27 cellular contexts compared by ENCODE assay signal in genomic region chr3:42902257-42902656, GRCh38. TPM values are rescaled to one million over a fixed set of nuclear protein-coding genes. Genes with fewer than 3 reads are reported as not detected.
DNase-seq lines count a peak whose midpoint lies in the region; ATAC-seq, FAIRE-seq and TF ChIP-seq lines count a peak whose summit lies in the region.
"Had no signal": no experiment of that assay in that cellular context is flagged by ENCODE, and none has a peak within 500 bp of the region (broad histone marks: within the 10 kb centered on the region; RNA-seq: fewer than 3 reads in every experiment).

No MANE protein-coding gene starts in this region.

- no peak for TF ChIP-seq CTCF in PC-3 (conservative IDR thresholded peaks at IDR 0.05; ENCODE audit: low read depth, low read length)
- no peak for TF ChIP-seq CTCF in K562 (IDR thresholded peaks at IDR 0.05 in 2 of 3, conservative IDR thresholded peaks at IDR 0.05 in 1 of 3; ENCODE audit: insufficient read depth in 2 of 3, low read depth in 1 of 3, low read length in 3 of 3)

- H3K9me2 ChIP-seq in PC-3 (replicated peaks; ENCODE audit: low read length) = no peaks in the 10 kb centered on the region

- H3F3A ChIP-seq in PC-3 (ENCODE audit: low read length, unreplicated experiment) = peaks cover 4% of the 10 kb centered on the region

- H3K79me2 ChIP-seq in PC-3 (ENCODE audit: low read length) = no peaks in the 10 kb centered on the region
- no peaks in the 10 kb centered on the region for H3K79me2 ChIP-seq in K562 (ENCODE audit: control insufficient read depth, insufficient read depth, low read length)

- TF ChIP-seq RAD21 in K562 (CRISPR knock-in tag; conservative IDR thresholded peaks at IDR 0.05 in 1 of 2, IDR thresholded peaks at IDR 0.05 in 1 of 2) = no peak

- H3K9me3 ChIP-seq in PC-3 (ENCODE audit: low read length) (no peaks in the 10 kb centered on the region), K562 (replicated peaks; ENCODE audit: control insufficient read depth, insufficient read depth, low read depth, low read length) (no peaks in the 10 kb centered on the region)
- H3K9me3 ChIP-seq: A549, BE2C had no signal

- WGBS in K562 (ENCODE audit: insufficient coverage, low coverage, missing lambda C conversion rate) = 0% methylated on average over 2 of the region's 2 CpGs

- H3K4me3 ChIP-seq in PC-3 (ENCODE audit: low read length) (no peak overlapping the region), K562 (no peak overlapping the region), skin epidermis (no peak overlapping the region)
- H3K4me3 ChIP-seq: A549; BLaER1 treated with 17β-estradiol and CSF1 and Interleukin-3, amounts not matched to agents 10 nM and 100 nM; GM12878; GM23338 had no signal

- 0 out of 2 replicates have a peak, but pooled peaks cover 3% of the 10 kb centered on the region for H3K36me3 ChIP-seq in PC-3 (ENCODE audit: low read depth, low read length)
- H3K36me3 ChIP-seq in K562 (ENCODE audit: control insufficient read depth, insufficient read depth, low read length) = no peaks in the 10 kb centered on the region
- H3K36me3 ChIP-seq: BE2C; BLaER1 treated with 17β-estradiol and CSF1 and Interleukin-3, amounts not matched to agents 10 nM and 100 nM had no signal

- H3K4me1 ChIP-seq in PC-3 (ENCODE audit: insufficient read depth, low read length) (peaks cover 33% of the 10 kb centered on the region), K562 (replicated peaks in 1 of 2; ENCODE audit: control insufficient read depth in 2 of 2, insufficient read depth in 2 of 2, low read length in 2 of 2) (peaks cover 0 to 8% of the 10 kb centered on the region in 2 experiments; a peak in 2 of 5 replicates)
- H3K4me1 ChIP-seq: A549; BLaER1 treated with 17β-estradiol and CSF1 and Interleukin-3, amounts not matched to agents 10 nM and 100 nM had no signal

- in situ Hi-C loops in SK-MEL-5 (cut with HindIII; ENCODE audit: low pct_unique_long_range_greater_than_20kb, low sequenced_read_pairs) = no loop called here
- in situ Hi-C loops in K562 (cut with MboI) = no loop called here

- H4K20me1 ChIP-seq in PC-3 (ENCODE audit: low read length) (no peaks in the 10 kb centered on the region), K562 (replicated peaks; ENCODE audit: control insufficient read depth, insufficient read depth, low read length) (0 out of 2 replicates have a peak, but pooled peaks cover under 1% of the 10 kb centered on the region)
- H4K20me1 ChIP-seq: BLaER1 treated with 17β-estradiol and CSF1 and Interleukin-3, amounts not matched to agents 10 nM and 100 nM had no signal

- BruUV-seq in PC-3 (replicated peaks; lab: Mats Ljungman, UMichigan) = no TSS peak
- BruUV-seq in K562 (replicated peaks; lab: Mats Ljungman, UMichigan) = no TSS peak

- H3K27ac ChIP-seq in PC-3 (ENCODE audit: low read length) (peak overlapping the region; percentile 84), K562 (ENCODE audit: extremely low read depth, low read depth, low read length) (no peak overlapping the region), skin epidermis (peak overlapping the region in 14 of 21 experiments; percentile 10 to 80 (median 63))
- H3K27ac ChIP-seq: A549; BLaER1 treated with 17β-estradiol and CSF1 and Interleukin-3, amounts not matched to agents 10 nM and 100 nM had no signal

- no peaks in the 10 kb centered on the region for H3K9me1 ChIP-seq in K562 (ENCODE audit: control insufficient read depth, insufficient read depth, low read length)

- no peak for TF ChIP-seq POLR2A in K562 (conservative IDR thresholded peaks at IDR 0.05)

- H3K27me3 ChIP-seq in PC-3 (ENCODE audit: low read length) (no peaks in the 10 kb centered on the region), K562 (ENCODE audit: control insufficient read depth in 2 of 2, insufficient read depth in 2 of 2, low read length in 2 of 2) (peaks cover 21 to 22% of the 10 kb centered on the region in 2 experiments)
- H3K27me3 ChIP-seq: BE2C had no signal

- intact Hi-C loops in PC-3 (cut with micrococcal nuclease) = no loop called here
- intact Hi-C loops in K562 (cut with micrococcal nuclease) = no loop called here
- intact Hi-C loops in posterior cingulate gyrus (cut with DNase I) = no loop called here

- FAIRE-seq in K562 (lab: Jason Lieb, UNC) = peak; percentile 44
- FAIRE-seq: A549, D721Med, GM12878, GM18507 had no signal

- POLR2A ChIA-PET in PC-3 (lab: Charles Lee; ENCODE audit: unreplicated experiment) = no interaction called here
- POLR2A ChIA-PET in K562 (lab: Yijun Ruan, JAX) = no interaction called here

- peak; percentile 71 for TF ChIP-seq EP300 in K562 (IDR thresholded peaks at IDR 0.05; ENCODE audit: low read length)

- CTCF ChIA-PET in PC-3 (lab: Charles Lee) = no interaction called here
- CTCF ChIA-PET in K562 (lab: Yijun Ruan, JAX; ENCODE audit: low intra/inter-chr PET ratio) = no interaction called here

- H3K9ac ChIP-seq in PC-3 (ENCODE audit: low read length) (no peak overlapping the region), K562 (ENCODE audit: insufficient read depth in 1 of 2, low read depth in 2 of 2, low read length in 2 of 2) (no peak overlapping the region)
- H3K9ac ChIP-seq: BLaER1 treated with 17β-estradiol and CSF1 and Interleukin-3, amounts not matched to agents 10 nM and 100 nM had no signal

- no peak overlapping the region for H2AFZ ChIP-seq in PC-3 (ENCODE audit: low read length)
- no peak overlapping the region for H2AFZ ChIP-seq in K562 (ENCODE audit: low read depth, low read length)
- H2AFZ ChIP-seq: GM23338 had no signal

- H3K4me2 ChIP-seq in PC-3 (ENCODE audit: low read length) (peak overlapping the region; percentile 52; the same call in 1 of the 2 replicates), K562 (ENCODE audit: insufficient read depth, low read length) (no peak overlapping the region)
- H3K4me2 ChIP-seq: A549; BLaER1 treated with 17β-estradiol and CSF1 and Interleukin-3, amounts not matched to agents 10 nM and 100 nM; GM23338 had no signal

- no peak for ATAC-seq in PC-3
- no peak for ATAC-seq in K562
- ATAC-seq in HG03280 (IDR thresholded peaks at IDR 0.05; ENCODE audit: unreplicated experiment) = no peak
- ATAC-seq: A549, GM12878, GM23338, HCT116 had no signal

- DNase-seq in PC-3 (no peak), SK-MEL-5 (ENCODE audit: low read depth, low spot score) (peak; percentile 25), K562 (ENCODE audit: extremely low read depth in 1 of 4, low spot score in 3 of 4) (peak in 1 of 4 experiments; percentile 29), posterior cingulate gyrus (no peak)
- DNase-seq in stimulated activated CD4-positive, alpha-beta T cell treated with anti-CD3 and anti-CD28 coated beads, Interleukin-2, amount 100 ng/mL, for 48 hours = no peak
- DNase-seq: 8988T; ACHN; AML-193; BE2C; CD4-positive, alpha-beta T cell; CD8-positive, alpha-beta memory T cell; DMS 273 treated with DMSO at 0.1 percent for 48 hours; DMS79; EL; GDM1; H9 had no signal

TF ChIP-seq in K562, 482 proteins besides CTCF, POLR2A, EP300 and RAD21 (continues in another document):
- TF ChIP-seq ZNF76 (CRISPR knock-in tag; IDR thresholded peaks at IDR 0.05; ENCODE audit: borderline replicate concordance) = no peak

RNA-seq across cellular contexts. Expression of gene ZNF662, which starts 3.7 kb away (rescaled TPM):
- 0.04 TPM in 1 of 2 replicates, not detected in the other for total RNA-seq in PC-3 (2014; rRNA removed)
- total RNA-seq in SK-MEL-5 (2014; rRNA removed; shearing (Covaris generic)) = 0.13 TPM in 1 of 2 replicates, not detected in the other
- 0.01 and 0.04 TPM in 2 replicates for polyA plus RNA-seq in SK-MEL-5 (2015; cell fraction: cytosol; rRNA removed)
- polyA plus RNA-seq in SK-MEL-5 (2015; cell fraction: nucleus; rRNA removed) = 0.16 TPM in 1 of 2 replicates, not detected in the other
- 0.32 and 0.67 TPM in 2 replicates for total RNA-seq in K562 (2011; cell fraction: chromatin; rRNA removed; ENCODE audit: low replicate concordance)
- total RNA-seq in K562 (2011; cell fraction: nucleolus; rRNA removed) = 0.17 and 0.39 TPM in 2 replicates
- total RNA-seq in K562 (2011; cell fraction: nucleoplasm; rRNA removed) = 0.29 and 0.31 TPM in 2 replicates
- total RNA-seq in K562 (2014; rRNA removed) = 0.20 and 0.27 TPM in 2 replicates
- total RNA-seq in K562 (2014; rRNA removed; fragmentation: Illumina TruSeq; extraction: Trizol) = 0.18 and 0.32 TPM in 2 replicates
- total RNA-seq in K562 (2015; rRNA removed; fragmentation: Illumina TruSeq; extraction: Trizol) = 0.33 and 0.49 TPM in 2 replicates
- 0.55 and 0.63 TPM in 2 replicates for total RNA-seq in K562 (2021)
- 0.13 and 0.30 TPM in 2 replicates for polyA plus RNA-seq in K562 (2011; rRNA removed)
- polyA plus RNA-seq in K562 (2011; cell fraction: cytosol; rRNA removed) = 0.10 and 0.15 TPM in 2 replicates
- 0.55 and 0.61 TPM in 2 replicates for polyA plus RNA-seq in K562 (2011; cell fraction: nucleus; rRNA removed)
- 0.64 and 1.8 TPM in 2 replicates for polyA plus RNA-seq in K562 (2012)
- 0.21 and 0.37 TPM in 2 replicates for polyA plus RNA-seq in K562 (2014; fragmentation: Illumina TruSeq; extraction: Trizol)
- under 1 TPM; 0.07 to 0.22 TPM for polyA plus RNA-seq in K562 (2014; fragmentation: Nextera tagmentation; extraction: Ambion mirVana)
- 0.03 and 0.28 TPM in 2 replicates for polyA plus RNA-seq in K562 (2014; rRNA removed)
- polyA minus RNA-seq in K562 (2011; rRNA and poly(A)+ RNA removed) = 0.14 and 0.39 TPM in 2 replicates
- not detected in 2 replicates for polyA minus RNA-seq in K562 (2011; cell fraction: cytosol; rRNA and poly(A)+ RNA removed)
- polyA minus RNA-seq in K562 (2011; cell fraction: nucleus; rRNA and poly(A)+ RNA removed) = 0.13 and 0.44 TPM in 2 replicates
- total RNA-seq: GM12878, H9 had no signal
- polyA plus RNA-seq: A549; CD14-positive monocyte; CD8-positive, alpha-beta memory T cell; GM12878 had no signal

RNA-seq across cellular contexts. Expression of gene CYP8B1, which starts 26.6 kb away (rescaled TPM):
- total RNA-seq in PC-3 (2014; rRNA removed) (not detected in 2 replicates), K562 (2014; rRNA removed) (not detected in 2 replicates), K562 (2014; rRNA removed; fragmentation: Illumina TruSeq; extraction: Trizol) (not detected in 2 replicates), K562 (2015; rRNA removed; fragmentation: Illumina TruSeq; extraction: Trizol) (not detected in 2 replicates), K562 (2021) (0.04 and 0.13 TPM in 2 replicates)
- not detected in 2 replicates for total RNA-seq in SK-MEL-5 (2014; rRNA removed; shearing (Covaris generic))
- not detected in 2 replicates for polyA plus RNA-seq in SK-MEL-5 (2015; cell fraction: cytosol; rRNA removed)
- polyA plus RNA-seq in SK-MEL-5 (2015; cell fraction: nucleus; rRNA removed) = not detected in 2 replicates
- total RNA-seq in K562 (2011; cell fraction: chromatin; rRNA removed; ENCODE audit: low replicate concordance) = not detected in 2 replicates
- not detected in 2 replicates for total RNA-seq in K562 (2011; cell fraction: nucleolus; rRNA removed)
- total RNA-seq in K562 (2011; cell fraction: nucleoplasm; rRNA removed) = not detected in 2 replicates
- polyA plus RNA-seq in K562 (2011; rRNA removed) (not detected in 2 replicates), K562 (2014; fragmentation: Illumina TruSeq; extraction: Trizol) (not detected in 2 replicates), K562 (2014; fragmentation: Nextera tagmentation; extraction: Ambion mirVana) (not detected), K562 (2014; rRNA removed) (not detected in 2 replicates)
- polyA plus RNA-seq in K562 (2011; cell fraction: cytosol; rRNA removed) = not detected in 2 replicates
- not detected in 2 replicates for polyA plus RNA-seq in K562 (2011; cell fraction: nucleus; rRNA removed)
- not detected in 2 replicates for polyA plus RNA-seq in K562 (2012)
- not detected in 2 replicates for polyA minus RNA-seq in K562 (2011; rRNA and poly(A)+ RNA removed)
- polyA minus RNA-seq in K562 (2011; cell fraction: cytosol; rRNA and poly(A)+ RNA removed) = not detected in 2 replicates
- not detected in 2 replicates for polyA minus RNA-seq in K562 (2011; cell fraction: nucleus; rRNA and poly(A)+ RNA removed)
- total RNA-seq: CD4-positive, alpha-beta T cell; CD8-positive, alpha-beta memory T cell; GM23338; H4; H9 had no signal
- polyA plus RNA-seq: A549; CD14-positive monocyte; CD8-positive, alpha-beta memory T cell; GM12878; GM23338 had no signal
